In the genomic region with DNA sequence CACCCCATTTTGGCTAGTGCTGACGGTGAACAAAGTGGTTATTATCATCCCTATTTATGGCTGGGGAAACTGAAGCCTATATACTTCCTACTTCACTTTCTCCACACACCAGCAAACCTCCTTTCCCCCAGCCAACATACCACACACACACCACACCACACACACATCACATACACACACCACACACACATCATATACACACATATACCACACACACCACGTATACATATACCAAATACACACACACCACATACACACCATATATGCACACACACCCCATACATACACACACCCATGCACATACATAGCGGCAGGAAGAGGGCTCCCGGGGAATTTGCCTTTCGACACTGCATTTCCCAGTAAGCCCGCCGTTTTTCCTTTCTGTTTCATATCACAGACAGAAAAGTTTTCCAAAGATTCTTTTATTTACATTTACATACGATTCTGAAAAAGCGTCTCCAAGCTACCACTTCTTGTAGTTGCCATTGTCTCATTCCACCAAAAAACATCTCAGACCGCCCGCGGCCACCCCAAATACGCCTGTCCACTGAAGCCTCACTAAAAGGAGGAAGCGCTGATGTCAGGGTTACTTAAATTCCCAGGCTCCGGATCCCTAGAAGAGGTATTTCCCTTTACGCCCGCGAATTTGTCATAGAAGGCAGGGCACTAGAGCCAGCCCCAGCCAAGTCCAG, we compare ENCODE assay signal across 3 cellular contexts.
TF ChIP-seq lines count a peak whose summit lies in the region.

No MANE protein-coding gene starts in this region.

TF ChIP-seq in A549, 52 proteins besides CTCF, POLR2A, EP300 and RAD21:
- TF ChIP-seq MAFK (IDR thresholded peaks at IDR 0.05; ENCODE audit: partially characterized antibody) (peak; percentile 66), KDM1A (IDR thresholded peaks at IDR 0.05; ENCODE audit: low read depth) (no peak), TP53 (CRISPR knock-in tag; IDR thresholded peaks at IDR 0.05) (0 out of 2 replicates have a peak, but pooled peaks have one; percentile 18), RARB (CRISPR knock-in tag; IDR thresholded peaks at IDR 0.05) (no peak), CHD2 (IDR thresholded peaks at IDR 0.05; ENCODE audit: low read length, partially characterized antibody) (no peak)
TF ChIP-seq in A549: peak in this region for 2.

TF ChIP-seq in HEK293, 187 proteins besides CTCF, POLR2A, EP300 and RAD21 (continues in another document):
- TF ChIP-seq ZNF792 (tag by site-specific recombination; IDR thresholded peaks at IDR 0.05) (no peak), ZNF132 (tag by site-specific recombination; IDR thresholded peaks at IDR 0.05; ENCODE audit: borderline replicate concordance) (no peak), ZNF23 (tag by site-specific recombination; IDR thresholded peaks at IDR 0.05; ENCODE audit: borderline replicate concordance) (no peak), ZNF350 (tag by site-specific recombination; IDR thresholded peaks at IDR 0.05) (no peak), GLI4 (tag by site-specific recombination; IDR thresholded peaks at IDR 0.05) (peak; percentile 84; the same call in 1 of the 2 replicates), GFI1B (tag by site-specific recombination; IDR thresholded peaks at IDR 0.05) (no peak), ZFP3 (tag by site-specific recombination; IDR thresholded peaks at IDR 0.05; ENCODE audit: low read depth) (no peak), GLIS2 (tag by site-specific recombination; IDR thresholded peaks at IDR 0.05) (no peak), ZNF549 (tag by site-specific recombination; IDR thresholded peaks at IDR 0.05) (no peak), OVOL3 (tag by site-specific recombination; IDR thresholded peaks at IDR 0.05) (no peak), ZNF423 (tag by site-specific recombination; IDR thresholded peaks at IDR 0.05) (no peak), ZNF335 (tag by site-specific recombination; conservative IDR thresholded peaks at IDR 0.05) (peak; percentile 95), HOXC10 (CRISPR knock-in tag; IDR thresholded peaks at IDR 0.05) (no peak), ZNF248 (tag by site-specific recombination; IDR thresholded peaks at IDR 0.05) (no peak), ZBTB48 (tag by site-specific recombination; IDR thresholded peaks at IDR 0.05) (peak; percentile 86), ZNF626 (tag by site-specific recombination; IDR thresholded peaks at IDR 0.05) (no peak), ZNF514 (tag by site-specific recombination; IDR thresholded peaks at IDR 0.05) (no peak), GLIS1 (tag by site-specific recombination; IDR thresholded peaks at IDR 0.05) (0 out of 2 replicates have a peak, but pooled peaks have one; percentile 9), ZNF311 (tag by site-specific recombination; IDR thresholded peaks at IDR 0.05; ENCODE audit: borderline replicate concordance) (no peak), ZNF121 (tag by site-specific recombination; IDR thresholded peaks at IDR 0.05) (no peak), ZNF366 (tag by site-specific recombination; conservative IDR thresholded peaks at IDR 0.05) (peak; percentile 79; the same call in 1 of the 2 replicates), ZNF214 (tag by site-specific recombination; IDR thresholded peaks at IDR 0.05; ENCODE audit: borderline replicate concordance) (no peak), ZNF426 (tag by site-specific recombination; IDR thresholded peaks at IDR 0.05) (no peak), BCL11B (tag by site-specific recombination; IDR thresholded peaks at IDR 0.05; ENCODE audit: low read depth) (no peak), ZNF529 (tag by site-specific recombination; IDR thresholded peaks at IDR 0.05; ENCODE audit: insufficient replicate concordance) (no peak), ZNF404 (tag by site-specific recombination; IDR thresholded peaks at IDR 0.05) (no peak), ZEB2 (tag by site-specific recombination; IDR thresholded peaks at IDR 0.05) (no peak), ZNF629 (tag by site-specific recombination; IDR thresholded peaks at IDR 0.05) (peak; percentile 50; the same call in 1 of the 2 replicates), ZNF394 (tag by site-specific recombination; IDR thresholded peaks at IDR 0.05; ENCODE audit: borderline replicate concordance) (peak; percentile 23; the same call in 1 of the 2 replicates), ZNF510 (tag by site-specific recombination; IDR thresholded peaks at IDR 0.05; ENCODE audit: insufficient replicate concordance) (no peak), ZBTB21 (tag by site-specific recombination; IDR thresholded peaks at IDR 0.05) (no peak; the same call in 1 of the 2 replicates)
- TF ChIP-seq, protein P1, sequence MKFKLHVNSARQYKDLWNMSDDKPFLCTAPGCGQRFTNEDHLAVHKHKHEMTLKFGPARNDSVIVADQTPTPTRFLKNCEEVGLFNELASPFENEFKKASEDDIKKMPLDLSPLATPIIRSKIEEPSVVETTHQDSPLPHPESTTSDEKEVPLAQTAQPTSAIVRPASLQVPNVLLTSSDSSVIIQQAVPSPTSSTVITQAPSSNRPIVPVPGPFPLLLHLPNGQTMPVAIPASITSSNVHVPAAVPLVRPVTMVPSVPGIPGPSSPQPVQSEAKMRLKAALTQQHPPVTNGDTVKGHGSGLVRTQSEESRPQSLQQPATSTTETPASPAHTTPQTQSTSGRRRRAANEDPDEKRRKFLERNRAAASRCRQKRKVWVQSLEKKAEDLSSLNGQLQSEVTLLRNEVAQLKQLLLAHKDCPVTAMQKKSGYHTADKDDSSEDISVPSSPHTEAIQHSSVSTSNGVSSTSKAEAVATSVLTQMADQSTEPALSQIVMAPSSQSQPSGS (tag by site-specific recombination; IDR thresholded peaks at IDR 0.05; ENCODE audit: low read depth): no peak
- TF ChIP-seq, protein P2, sequence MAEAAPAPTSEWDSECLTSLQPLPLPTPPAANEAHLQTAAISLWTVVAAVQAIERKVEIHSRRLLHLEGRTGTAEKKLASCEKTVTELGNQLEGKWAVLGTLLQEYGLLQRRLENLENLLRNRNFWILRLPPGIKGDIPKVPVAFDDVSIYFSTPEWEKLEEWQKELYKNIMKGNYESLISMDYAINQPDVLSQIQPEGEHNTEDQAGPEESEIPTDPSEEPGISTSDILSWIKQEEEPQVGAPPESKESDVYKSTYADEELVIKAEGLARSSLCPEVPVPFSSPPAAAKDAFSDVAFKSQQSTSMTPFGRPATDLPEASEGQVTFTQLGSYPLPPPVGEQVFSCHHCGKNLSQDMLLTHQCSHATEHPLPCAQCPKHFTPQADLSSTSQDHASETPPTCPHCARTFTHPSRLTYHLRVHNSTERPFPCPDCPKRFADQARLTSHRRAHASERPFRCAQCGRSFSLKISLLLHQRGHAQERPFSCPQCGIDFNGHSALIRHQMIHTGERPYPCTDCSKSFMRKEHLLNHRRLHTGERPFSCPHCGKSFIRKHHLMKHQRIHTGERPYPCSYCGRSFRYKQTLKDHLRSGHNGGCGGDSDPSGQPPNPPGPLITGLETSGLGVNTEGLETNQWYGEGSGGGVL (tag by site-specific recombination; IDR thresholded peaks at IDR 0.05): peak; percentile 62; the same call in 1 of the 2 replicates
- TF ChIP-seq, protein P3, sequence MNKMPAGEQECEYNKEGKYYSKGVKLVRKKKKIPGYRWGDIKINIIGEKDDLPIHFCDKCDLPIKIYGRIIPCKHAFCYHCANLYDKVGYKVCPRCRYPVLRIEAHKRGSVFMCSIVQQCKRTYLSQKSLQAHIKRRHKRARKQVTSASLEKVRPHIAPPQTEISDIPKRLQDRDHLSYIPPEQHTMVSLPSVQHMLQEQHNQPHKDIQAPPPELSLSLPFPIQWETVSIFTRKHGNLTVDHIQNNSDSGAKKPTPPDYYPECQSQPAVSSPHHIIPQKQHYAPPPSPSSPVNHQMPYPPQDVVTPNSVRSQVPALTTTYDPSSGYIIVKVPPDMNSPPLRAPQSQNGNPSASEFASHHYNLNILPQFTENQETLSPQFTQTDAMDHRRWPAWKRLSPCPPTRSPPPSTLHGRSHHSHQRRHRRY (tag by site-specific recombination; IDR thresholded peaks at IDR 0.05): no peak

TF ChIP-seq in HepG2, 621 proteins besides CTCF, POLR2A, EP300 and RAD21 (continues in another document):
- TF ChIP-seq, protein P4, sequence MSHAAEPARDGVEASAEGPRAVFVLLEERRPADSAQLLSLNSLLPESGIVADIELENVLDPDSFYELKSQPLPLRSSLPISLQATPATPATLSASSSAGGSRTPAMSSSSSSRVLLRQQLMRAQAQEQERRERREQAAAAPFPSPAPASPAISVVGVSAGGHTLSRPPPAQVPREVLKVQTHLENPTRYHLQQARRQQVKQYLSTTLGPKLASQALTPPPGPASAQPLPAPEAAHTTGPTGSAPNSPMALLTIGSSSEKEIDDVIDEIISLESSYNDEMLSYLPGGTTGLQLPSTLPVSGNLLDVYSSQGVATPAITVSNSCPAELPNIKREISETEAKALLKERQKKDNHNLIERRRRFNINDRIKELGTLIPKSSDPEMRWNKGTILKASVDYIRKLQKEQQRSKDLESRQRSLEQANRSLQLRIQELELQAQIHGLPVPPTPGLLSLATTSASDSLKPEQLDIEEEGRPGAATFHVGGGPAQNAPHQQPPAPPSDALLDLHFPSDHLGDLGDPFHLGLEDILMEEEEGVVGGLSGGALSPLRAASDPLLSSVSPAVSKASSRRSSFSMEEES (CRISPR knock-in tag; IDR thresholded peaks at IDR 0.05): no peak
- TF ChIP-seq ZNF34 (CRISPR knock-in tag; IDR thresholded peaks at IDR 0.05; ENCODE audit: borderline replicate concordance) (no peak), ZFYVE20 (CRISPR knock-in tag; IDR thresholded peaks at IDR 0.05; ENCODE audit: borderline replicate concordance, low read depth) (no peak), SMYD3 (CRISPR knock-in tag; IDR thresholded peaks at IDR 0.05) (no peak), ZNF788 (CRISPR knock-in tag; IDR thresholded peaks at IDR 0.05; ENCODE audit: borderline replicate concordance) (0 out of 2 replicates have a peak, but pooled peaks have one; percentile 5), ZKSCAN5 (CRISPR knock-in tag; IDR thresholded peaks at IDR 0.05) (no peak), CC2D1A (CRISPR knock-in tag; IDR thresholded peaks at IDR 0.05) (no peak), PAF1 (CRISPR knock-in tag; IDR thresholded peaks at IDR 0.05) (no peak), CENPX (CRISPR knock-in tag; IDR thresholded peaks at IDR 0.05) (no peak), ZFAT (CRISPR knock-in tag; conservative IDR thresholded peaks at IDR 0.05) (no peak), TFAP4 (IDR thresholded peaks at IDR 0.05; ENCODE audit: borderline replicate concordance, low read depth) (no peak), GFI1 (CRISPR knock-in tag; IDR thresholded peaks at IDR 0.05; ENCODE audit: borderline replicate concordance) (no peak), CREM (IDR thresholded peaks at IDR 0.05) (no peak), CREM (CRISPR knock-in tag; IDR thresholded peaks at IDR 0.05) (no peak), KDM4B (CRISPR knock-in tag; IDR thresholded peaks at IDR 0.05) (0 out of 2 replicates have a peak, but pooled peaks have one; percentile 21), ATF1 (CRISPR knock-in tag; IDR thresholded peaks at IDR 0.05) (no peak), ATAD3A (CRISPR knock-in tag; IDR thresholded peaks at IDR 0.05) (no peak)
- TF ChIP-seq, protein P5, sequence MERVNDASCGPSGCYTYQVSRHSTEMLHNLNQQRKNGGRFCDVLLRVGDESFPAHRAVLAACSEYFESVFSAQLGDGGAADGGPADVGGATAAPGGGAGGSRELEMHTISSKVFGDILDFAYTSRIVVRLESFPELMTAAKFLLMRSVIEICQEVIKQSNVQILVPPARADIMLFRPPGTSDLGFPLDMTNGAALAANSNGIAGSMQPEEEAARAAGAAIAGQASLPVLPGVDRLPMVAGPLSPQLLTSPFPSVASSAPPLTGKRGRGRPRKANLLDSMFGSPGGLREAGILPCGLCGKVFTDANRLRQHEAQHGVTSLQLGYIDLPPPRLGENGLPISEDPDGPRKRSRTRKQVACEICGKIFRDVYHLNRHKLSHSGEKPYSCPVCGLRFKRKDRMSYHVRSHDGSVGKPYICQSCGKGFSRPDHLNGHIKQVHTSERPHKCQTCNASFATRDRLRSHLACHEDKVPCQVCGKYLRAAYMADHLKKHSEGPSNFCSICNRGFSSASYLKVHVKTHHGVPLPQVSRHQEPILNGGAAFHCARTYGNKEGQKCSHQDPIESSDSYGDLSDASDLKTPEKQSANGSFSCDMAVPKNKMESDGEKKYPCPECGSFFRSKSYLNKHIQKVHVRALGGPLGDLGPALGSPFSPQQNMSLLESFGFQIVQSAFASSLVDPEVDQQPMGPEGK (CRISPR knock-in tag; IDR thresholded peaks at IDR 0.05): 0 out of 2 replicates have a peak, but pooled peaks have one; percentile 9
- TF ChIP-seq, protein P6, sequence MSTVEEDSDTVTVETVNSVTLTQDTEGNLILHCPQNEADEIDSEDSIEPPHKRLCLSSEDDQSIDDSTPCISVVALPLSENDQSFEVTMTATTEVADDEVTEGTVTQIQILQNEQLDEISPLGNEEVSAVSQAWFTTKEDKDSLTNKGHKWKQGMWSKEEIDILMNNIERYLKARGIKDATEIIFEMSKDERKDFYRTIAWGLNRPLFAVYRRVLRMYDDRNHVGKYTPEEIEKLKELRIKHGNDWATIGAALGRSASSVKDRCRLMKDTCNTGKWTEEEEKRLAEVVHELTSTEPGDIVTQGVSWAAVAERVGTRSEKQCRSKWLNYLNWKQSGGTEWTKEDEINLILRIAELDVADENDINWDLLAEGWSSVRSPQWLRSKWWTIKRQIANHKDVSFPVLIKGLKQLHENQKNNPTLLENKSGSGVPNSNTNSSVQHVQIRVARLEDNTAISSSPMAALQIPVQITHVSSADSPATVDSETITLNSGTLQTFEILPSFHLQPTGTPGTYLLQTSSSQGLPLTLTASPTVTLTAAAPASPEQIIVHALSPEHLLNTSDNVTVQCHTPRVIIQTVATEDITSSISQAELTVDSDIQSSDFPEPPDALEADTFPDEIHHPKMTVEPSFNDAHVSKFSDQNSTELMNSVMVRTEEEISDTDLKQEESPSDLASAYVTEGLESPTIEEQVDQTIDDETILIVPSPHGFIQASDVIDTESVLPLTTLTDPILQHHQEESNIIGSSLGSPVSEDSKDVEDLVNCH (CRISPR knock-in tag; IDR thresholded peaks at IDR 0.05): no peak
